Comparison of ENCODE assay signal across 21 cellular contexts in the genomic region with DNA sequence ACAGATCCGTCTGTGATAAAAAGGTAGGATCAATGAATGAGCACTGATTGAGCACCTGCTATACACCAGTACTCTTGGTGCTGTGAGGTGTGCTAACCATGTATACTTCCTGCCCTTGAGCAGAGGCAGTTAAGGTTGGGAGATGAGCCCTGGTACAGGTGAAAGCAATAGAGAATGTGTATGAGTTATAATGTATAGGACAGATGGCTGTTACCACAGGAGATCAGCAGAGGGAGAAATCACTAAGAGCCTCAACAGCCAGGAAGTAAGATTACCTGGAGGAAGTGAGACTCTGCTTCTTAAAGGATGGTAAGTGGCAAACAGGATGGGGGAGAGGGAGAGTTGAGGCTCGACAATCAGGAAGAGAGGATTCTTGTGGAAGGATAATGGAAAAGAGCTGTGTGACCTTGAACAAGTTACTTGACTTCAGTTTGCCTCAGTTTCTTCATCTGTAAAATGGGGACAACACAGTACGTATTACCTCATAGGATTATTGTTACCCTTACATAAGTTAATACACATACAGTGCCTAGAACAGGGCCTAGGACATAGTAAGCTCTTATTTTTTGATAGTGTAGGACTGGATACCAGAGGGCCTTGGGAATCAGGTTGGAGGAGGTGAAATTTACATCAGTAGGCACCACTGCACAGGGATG. TPM values are rescaled to one million over a fixed set of nuclear protein-coding genes. Genes with fewer than 3 reads are reported as not detected.
DNase-seq lines count a peak whose midpoint lies in the region; ATAC-seq and TF ChIP-seq lines count a peak whose summit lies in the region.
"Had no signal": no experiment of that assay in that cellular context is flagged by ENCODE, and none has a peak within 500 bp of the region (broad histone marks: within the 10 kb centered on the region; RNA-seq: fewer than 3 reads in every experiment).

No MANE protein-coding gene starts in this region.

- H2AFZ ChIP-seq in GM23338: no peak overlapping the region
- H2AFZ ChIP-seq: GM23248 had no signal

- H3K27ac Mint-ChIP-seq in activated CD8-positive, alpha-beta memory T cell treated with anti-CD3 and anti-CD28 coated beads, Interleukin-2, amount 10 ng/mL, durations not matched to agents 7 days and 5 days: peak overlapping the region; percentile 35
- H3K27ac Mint-ChIP-seq in activated CD8-positive, alpha-beta T cell treated with anti-CD3 and anti-CD28 coated beads, Interleukin-2, amount 10 ng/mL, durations not matched to agents 7 days and 5 days: peak overlapping the region; percentile 74
- H3K27ac Mint-ChIP-seq in memory B cell (peak overlapping the region; percentile 75), GM23338 (no peak overlapping the region)

- DNase-seq in activated CD8-positive, alpha-beta memory T cell treated with anti-CD3 and anti-CD28 coated beads, Interleukin-2, amount 10 ng/mL, durations not matched to agents 7 days and 5 days: no peak
- no peak for DNase-seq in activated CD8-positive, alpha-beta memory T cell treated with anti-CD3 and anti-CD28 coated beads, Interleukin-2, amount 50 U/mL, for 4 hours
- DNase-seq in activated CD8-positive, alpha-beta T cell treated with anti-CD3 and anti-CD28 coated beads, Interleukin-2, amount 10 ng/mL, durations not matched to agents 7 days and 5 days: peak; percentile 27
- DNase-seq in memory B cell (ENCODE audit: low spot score in 2 of 2) (no peak), GM23338 (ENCODE audit: low spot score) (no peak), GDM1 (lab: John Stamatoyannopoulos, UW) (no peak), COLO668 (lab: John Stamatoyannopoulos, UW; ENCODE audit: unreplicated experiment) (no peak)
- DNase-seq: aorta; GM23248; NCI-H187 treated with DMSO at 0.1 percent for 48 hours; NCI-H446; NK-92 treated with Interleukin-12 subunit alpha and Interleukin-12 subunit beta, amount 100 ng/mL, for 24 hours; stimulated activated naive CD4-positive, alpha-beta T cell treated with Interleukin-2 at 50 U/mL for 16 hours; upper lobe of right lung had no signal

- no peaks in the 10 kb centered on the region for H3K27me3 ChIP-seq in GM23338 (ENCODE audit: insufficient read depth)
- H3K27me3 ChIP-seq: neutrophil, upper lobe of right lung had no signal

- H3K4me2 ChIP-seq in GM23338: no peak overlapping the region

- POLR2A ChIA-PET in activated CD8-positive, alpha-beta T cell treated with anti-CD3 and anti-CD28 coated beads, Interleukin-2, amount 10 ng/mL, durations not matched to agents 7 days and 5 days (lab: Charles Lee): interaction anchor here (0.7 to 1.6 kb wide), 2 partner anchors 9 to 13 kb away, joined by 4 to 6 read pairs; a partner anchor contains a TSS

- no peaks in the 10 kb centered on the region for H3K79me2 ChIP-seq in GM23338 (replicated peaks; ENCODE audit: insufficient read depth)

- H3K9me3 Mint-ChIP-seq in activated CD8-positive, alpha-beta memory T cell treated with anti-CD3 and anti-CD28 coated beads, Interleukin-2, amount 10 ng/mL, durations not matched to agents 7 days and 5 days (ENCODE audit: low read depth): no peaks in the 10 kb centered on the region
- H3K9me3 Mint-ChIP-seq in activated CD8-positive, alpha-beta T cell treated with anti-CD3 and anti-CD28 coated beads, Interleukin-2, amount 10 ng/mL, durations not matched to agents 7 days and 5 days (ENCODE audit: insufficient read depth): no peaks in the 10 kb centered on the region
- H3K9me3 Mint-ChIP-seq in memory B cell (no peaks in the 10 kb centered on the region), GM23338 (no peaks in the 10 kb centered on the region; the same call in 2 of the 3 replicates)

- peak; percentile 41 for ATAC-seq in activated CD8-positive, alpha-beta memory T cell treated with anti-CD3 and anti-CD28 coated beads, Interleukin-2, amount 10 ng/mL, durations not matched to agents 7 days and 5 days
- ATAC-seq in GM21447 (IDR thresholded peaks at IDR 0.05; ENCODE audit: unreplicated experiment): peak; percentile 63
- peak; percentile 50 for ATAC-seq in activated CD8-positive, alpha-beta T cell treated with anti-CD3 and anti-CD28 coated beads, Interleukin-2, amount 10 ng/mL, durations not matched to agents 7 days and 5 days
- peak; percentile 53 for ATAC-seq in memory B cell (ENCODE audit: low read depth)
- no peak for ATAC-seq in GM23338
- ATAC-seq: upper lobe of right lung had no signal

- peaks cover 64% of the 10 kb centered on the region for H3K4me1 Mint-ChIP-seq in activated CD8-positive, alpha-beta memory T cell treated with anti-CD3 and anti-CD28 coated beads, Interleukin-2, amount 10 ng/mL, durations not matched to agents 7 days and 5 days
- H3K4me1 Mint-ChIP-seq in activated CD8-positive, alpha-beta T cell treated with anti-CD3 and anti-CD28 coated beads, Interleukin-2, amount 10 ng/mL, durations not matched to agents 7 days and 5 days (ENCODE audit: low read depth): peaks cover 83% of the 10 kb centered on the region
- H3K4me1 Mint-ChIP-seq in memory B cell: peaks cover 19% of the 10 kb centered on the region
- no peaks in the 10 kb centered on the region for H3K4me1 Mint-ChIP-seq in GM23338

- H3K4me1 ChIP-seq in GM23338 (ENCODE audit: insufficient read depth): no peaks in the 10 kb centered on the region
- H3K4me1 ChIP-seq: upper lobe of right lung had no signal

- CTCF ChIA-PET in activated CD8-positive, alpha-beta memory T cell treated with anti-CD3 and anti-CD28 coated beads, Interleukin-2, amount 10 ng/mL, durations not matched to agents 7 days and 5 days (lab: Charles Lee): interaction anchor here (1.0 to 1.4 kb wide), 2 partner anchors 8 to 14 kb away, joined by 4 to 6 read pairs; no protein-coding TSS in a partner anchor
- CTCF ChIA-PET in activated CD8-positive, alpha-beta T cell treated with anti-CD3 and anti-CD28 coated beads, Interleukin-2, amount 10 ng/mL, durations not matched to agents 7 days and 5 days (lab: Charles Lee): interaction anchor here (1.0 to 3.6 kb wide), 7 partner anchors 8 to 43 kb away, joined by 3 to 16 read pairs (median 5); a partner anchor contains a TSS

- no peak overlapping the region for H3K4me3 Mint-ChIP-seq in activated CD8-positive, alpha-beta memory T cell treated with anti-CD3 and anti-CD28 coated beads, Interleukin-2, amount 10 ng/mL, durations not matched to agents 7 days and 5 days
- no peak overlapping the region for H3K4me3 Mint-ChIP-seq in activated CD8-positive, alpha-beta T cell treated with anti-CD3 and anti-CD28 coated beads, Interleukin-2, amount 10 ng/mL, durations not matched to agents 7 days and 5 days
- H3K4me3 Mint-ChIP-seq in memory B cell (no peak overlapping the region), GM23338 (no peak overlapping the region)

- H3K9me2 ChIP-seq in GM23338 (ENCODE audit: insufficient read depth): no peaks in the 10 kb centered on the region

- H3K36me3 Mint-ChIP-seq in activated CD8-positive, alpha-beta memory T cell treated with anti-CD3 and anti-CD28 coated beads, Interleukin-2, amount 10 ng/mL, durations not matched to agents 7 days and 5 days: peaks cover 61% of the 10 kb centered on the region
- H3K36me3 Mint-ChIP-seq in activated CD8-positive, alpha-beta T cell treated with anti-CD3 and anti-CD28 coated beads, Interleukin-2, amount 10 ng/mL, durations not matched to agents 7 days and 5 days (ENCODE audit: low read depth): peaks cover 77% of the 10 kb centered on the region
- H3K36me3 Mint-ChIP-seq in memory B cell: peaks cover 25% of the 10 kb centered on the region
- H3K36me3 Mint-ChIP-seq in GM23338 (ENCODE audit: low read depth): peaks cover 38% of the 10 kb centered on the region

- H3K27ac ChIP-seq in GM23338 (ENCODE audit: low read depth): no peak overlapping the region
- H3K27ac ChIP-seq: GM23248, neutrophil, upper lobe of right lung had no signal

- no peaks in the 10 kb centered on the region for H3F3A ChIP-seq in GM23338 (replicated peaks; ENCODE audit: low read depth)

- no peaks in the 10 kb centered on the region; the same call in 1 of the 2 replicates for H3K36me3 ChIP-seq in GM23338 (ENCODE audit: insufficient read depth)

- no peak overlapping the region for H3K4me3 ChIP-seq in GM23338
- H3K4me3 ChIP-seq: GM23248, upper lobe of right lung had no signal

- TF ChIP-seq CTCF in GM23338 (conservative IDR thresholded peaks at IDR 0.05; ENCODE audit: low read depth in 2 of 2): no peak

- H4K20me1 ChIP-seq in GM23338 (replicated peaks; ENCODE audit: insufficient read depth): no peaks in the 10 kb centered on the region

- H3K27me3 Mint-ChIP-seq in activated CD8-positive, alpha-beta memory T cell treated with anti-CD3 and anti-CD28 coated beads, Interleukin-2, amount 10 ng/mL, durations not matched to agents 7 days and 5 days: no peaks in the 10 kb centered on the region
- H3K27me3 Mint-ChIP-seq in activated CD8-positive, alpha-beta T cell treated with anti-CD3 and anti-CD28 coated beads, Interleukin-2, amount 10 ng/mL, durations not matched to agents 7 days and 5 days (ENCODE audit: low read depth): no peaks in the 10 kb centered on the region
- H3K27me3 Mint-ChIP-seq in memory B cell (no peaks in the 10 kb centered on the region), GM23338 (ENCODE audit: insufficient read depth, low read depth, poor library complexity) (no peaks in the 10 kb centered on the region)

TF ChIP-seq in GM23338, 12 proteins besides CTCF, POLR2A, EP300 and RAD21 (continues in another document):
- TF ChIP-seq STAT1 (IDR thresholded peaks at IDR 0.05; ENCODE audit: unreplicated experiment): no peak
- TF ChIP-seq, protein P1, sequence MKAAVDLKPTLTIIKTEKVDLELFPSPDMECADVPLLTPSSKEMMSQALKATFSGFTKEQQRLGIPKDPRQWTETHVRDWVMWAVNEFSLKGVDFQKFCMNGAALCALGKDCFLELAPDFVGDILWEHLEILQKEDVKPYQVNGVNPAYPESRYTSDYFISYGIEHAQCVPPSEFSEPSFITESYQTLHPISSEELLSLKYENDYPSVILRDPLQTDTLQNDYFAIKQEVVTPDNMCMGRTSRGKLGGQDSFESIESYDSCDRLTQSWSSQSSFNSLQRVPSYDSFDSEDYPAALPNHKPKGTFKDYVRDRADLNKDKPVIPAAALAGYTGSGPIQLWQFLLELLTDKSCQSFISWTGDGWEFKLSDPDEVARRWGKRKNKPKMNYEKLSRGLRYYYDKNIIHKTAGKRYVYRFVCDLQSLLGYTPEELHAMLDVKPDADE (IDR thresholded peaks at IDR 0.05): no peak

RNA-seq across cellular contexts. Expression of a gene that starts 9.1 kb away (rescaled TPM):
- 100 to 1,000 TPM in 1 of 2 experiments, 10 to 100 TPM in 1; 97.4 to 119 TPM for total RNA-seq in activated CD8-positive, alpha-beta memory T cell treated with anti-CD3 and anti-CD28 coated beads, Interleukin-2, amount 10 ng/mL, durations not matched to agents 7 days and 5 days
- total RNA-seq in activated CD8-positive, alpha-beta T cell treated with anti-CD3 and anti-CD28 coated beads, Interleukin-2, amount 10 ng/mL, durations not matched to agents 7 days and 5 days: 100 to 1,000 TPM; 141 to 145 TPM
- total RNA-seq in GM23338 (2014; rRNA removed; shearing (Covaris generic)): not detected in 2 replicates
- polyA plus RNA-seq in GM23338 (2016; fragmentation: Nextera tagmentation; extraction: Ambion mirVana): not detected in 2 replicates
- total RNA-seq: A673, Daoy, endothelial cell of umbilical vein, fibroblast of villous mesenchyme, GM23248, renal cortical epithelial cell had no signal
- polyA plus RNA-seq: endothelial cell of umbilical vein, GM23248 had no signal

RNA-seq across cellular contexts. Expression of a gene that starts 31.0 kb away (rescaled TPM):
- 1 to 10 TPM; 4.3 to 6.7 TPM for total RNA-seq in activated CD8-positive, alpha-beta memory T cell treated with anti-CD3 and anti-CD28 coated beads, Interleukin-2, amount 10 ng/mL, durations not matched to agents 7 days and 5 days
- total RNA-seq in activated CD8-positive, alpha-beta T cell treated with anti-CD3 and anti-CD28 coated beads, Interleukin-2, amount 10 ng/mL, durations not matched to agents 7 days and 5 days: 1 to 10 TPM; 6.5 to 6.6 TPM
- total RNA-seq in GM23338 (2014; rRNA removed; shearing (Covaris generic)): 1.5 and 2.7 TPM in 2 replicates
- polyA plus RNA-seq in GM23338 (2016; fragmentation: Nextera tagmentation; extraction: Ambion mirVana): 0.63 and 1.2 TPM in 2 replicates

Comparison
In these comparisons a context has a peak if more than half of its experiments do, and no peak if none do; other contexts are left out.
1. RNA of a gene that starts 9.1 kb away (total RNA-seq): 141 to 145 TPM in activated CD8-positive, alpha-beta T cell treated with anti-CD3 and anti-CD28 coated beads, Interleukin-2, amount 10 ng/mL, durations not matched to agents 7 days and 5 days and 97.4 to 119 TPM in activated CD8-positive, alpha-beta memory T cell treated with anti-CD3 and anti-CD28 coated beads, Interleukin-2, amount 10 ng/mL, durations not matched to agents 7 days and 5 days; not detected in GM23338; every median in the first group is over 10 times any median in the second.